In genomic region chr12:23380419-23381100, GRCh38 we compare ENCODE assay signal across 22 cellular contexts.
"Had no signal": no experiment of that assay in that cellular context is flagged by ENCODE, and none has a peak within 500 bp of the region (broad histone marks: within the 10 kb centered on the region; RNA-seq: fewer than 3 reads in every experiment).

No MANE protein-coding gene starts in this region.

- H3K27ac ChIP-seq: KMS-11, SJSA1, SK-N-MC had no signal

- ATAC-seq: K562 had no signal

- H3K9ac ChIP-seq: KMS-11 had no signal

- H3K4me2 ChIP-seq: KMS-11 had no signal

- H3K27ac Mint-ChIP-seq: IgD-negative memory B cell had no signal

- H3K36me3 ChIP-seq: SJSA1 had no signal

- DNase-seq: MV-4-11, NCI-H1048, NCI-H1105, NCI-H1417, NCI-H1436 treated with DMSO at 0.1 percent for 48 hours, NCI-H1694, NCI-H187 treated with DMSO at 0.1 percent for 48 hours, NCI-H2029 treated with DMSO at 0.1 percent for 48 hours, NCI-H2171 treated with DMSO at 0.1 percent for 48 hours, NCI-H345, NCI-H446 treated with DMSO at 0.1 percent for 48 hours, NCI-H510A treated with DMSO at 0.1 percent for 48 hours, NCI-H69, NCI-H774, Right ventricle myocardium superior, RPMI8226, SIG-M5 had no signal

- H3K4me3 ChIP-seq: K562, SJSA1, SK-N-MC had no signal

- H3K4me3 Mint-ChIP-seq: IgD-negative memory B cell had no signal

- H3K9me3 ChIP-seq: SJSA1 had no signal

- H3K4me1 ChIP-seq: SJSA1 had no signal

- H3K36me3 Mint-ChIP-seq: IgD-negative memory B cell had no signal

- H3K4me1 Mint-ChIP-seq: IgD-negative memory B cell had no signal

- H3K27me3 ChIP-seq: SJSA1 had no signal
